In genomic region chr14:39060818-39061437, GRCh38 we compare ENCODE assay signal across 11 cellular contexts. TPM values are rescaled to one million over a fixed set of nuclear protein-coding genes. Genes with fewer than 3 reads are reported as not detected.
DNase-seq lines count a peak whose midpoint lies in the region; ATAC-seq, FAIRE-seq and TF ChIP-seq lines count a peak whose summit lies in the region.
"Had no signal": no experiment of that assay in that cellular context is flagged by ENCODE, and none has a peak within 500 bp of the region (broad histone marks: within the 10 kb centered on the region; RNA-seq: fewer than 3 reads in every experiment).

No MANE protein-coding gene starts in this region.

- H3K27me3 ChIP-seq in ovary: no peaks in the 10 kb centered on the region
- H3K27me3 ChIP-seq in prostate gland (replicated peaks; ENCODE audit: insufficient read depth): no peaks in the 10 kb centered on the region

- H3K4me3 Mint-ChIP-seq in IgD-negative memory B cell: no peak overlapping the region
- H3K4me3 Mint-ChIP-seq: activated naive CD8-positive, alpha-beta T cell treated with anti-CD3 and anti-CD28 coated beads, Interleukin-2, amount 50 U/mL, for 24 hours had no signal

- H3K27me3 Mint-ChIP-seq in IgD-negative memory B cell: no peaks in the 10 kb centered on the region
- H3K27me3 Mint-ChIP-seq: activated naive CD8-positive, alpha-beta T cell treated with anti-CD3 and anti-CD28 coated beads, Interleukin-2, amount 50 U/mL, for 24 hours had no signal

- 90 to 97% (median 97%) methylated on average over 4 of the region's 4 CpGs for WGBS in ovary, 3 donors
- 88% methylated on average over 4 of the region's 4 CpGs for WGBS in prostate gland

- peaks cover 11 to 23% (median 19%) of the 10 kb centered on the region in 3 donors for H3K4me1 Mint-ChIP-seq in IgD-negative memory B cell
- H3K4me1 Mint-ChIP-seq: activated naive CD8-positive, alpha-beta T cell treated with anti-CD3 and anti-CD28 coated beads, Interleukin-2, amount 50 U/mL, for 24 hours had no signal

- TF ChIP-seq CTCF in ovary (IDR thresholded peaks at IDR 0.05) (no peak), prostate gland (IDR thresholded peaks at IDR 0.05) (no peak)

- H3K27ac Mint-ChIP-seq in IgD-negative memory B cell: peak overlapping the region in 2 of 3 donors; percentile 48 to 50
- H3K27ac Mint-ChIP-seq: activated naive CD8-positive, alpha-beta T cell treated with anti-CD3 and anti-CD28 coated beads, Interleukin-2, amount 50 U/mL, for 24 hours had no signal

- H3K4me3 ChIP-seq in ovary: no peak overlapping the region
- no peak overlapping the region for H3K4me3 ChIP-seq in prostate gland

- ATAC-seq in GM19324 (IDR thresholded peaks at IDR 0.05; ENCODE audit: low FRiP score, unreplicated experiment) (peak; percentile 96), HG02852 (IDR thresholded peaks at IDR 0.05; ENCODE audit: unreplicated experiment) (peak; percentile 97)
- ATAC-seq: activated naive CD8-positive, alpha-beta T cell treated with anti-CD3 and anti-CD28 coated beads, Interleukin-2, amount 50 U/mL, for 24 hours had no signal

- H3K4me1 ChIP-seq in ovary (ENCODE audit: insufficient read depth) (no peaks in the 10 kb centered on the region), prostate gland (replicated peaks) (no peaks in the 10 kb centered on the region)

- H3K27ac ChIP-seq in ovary (no peak overlapping the region), prostate gland (no peak overlapping the region)

- peaks cover 0 to 11% of the 10 kb centered on the region in 2 donors for H3K9me3 ChIP-seq in ovary
- H3K9me3 ChIP-seq in prostate gland: no peaks in the 10 kb centered on the region

- peak; percentile 41 for FAIRE-seq in A204.1 (lab: Jason Lieb, UNC)
- FAIRE-seq: endothelial cell of umbilical vein, keratinocyte had no signal

- DNase-seq in ovary (no peak), head of caudate nucleus (no peak), iPS-NIHi7 (ENCODE audit: extremely low spot score) (no peak), prostate gland (ENCODE audit: low spot score) (no peak)
- DNase-seq: activated naive CD8-positive, alpha-beta T cell treated with anti-CD3 and anti-CD28 coated beads, Interleukin-2, amount 50 U/mL, for 24 hours had no signal

- H3K36me3 Mint-ChIP-seq in IgD-negative memory B cell: peaks cover 24% of the 10 kb centered on the region

- H3K36me3 ChIP-seq in ovary: no peaks in the 10 kb centered on the region
- peaks cover 0 to 3% of the 10 kb centered on the region in 2 donors for H3K36me3 ChIP-seq in prostate gland

- TF ChIP-seq POLR2A in ovary (IDR thresholded peaks at IDR 0.05) (no peak), prostate gland (IDR thresholded peaks at IDR 0.05) (no peak)

- intact Hi-C loops in ovary (cut with DNase I): no loop called here
- intact Hi-C loops in head of caudate nucleus (cut with DNase I): no loop called here
- intact Hi-C loops in prostate gland (cut with DNase I): no loop called here

- no peak for TF ChIP-seq EP300 in ovary (IDR thresholded peaks at IDR 0.05)

- H3K9me3 Mint-ChIP-seq in IgD-negative memory B cell: peaks cover 0 to 4% (median 3%) of the 10 kb centered on the region in 3 donors

RNA-seq across cellular contexts. Expression of gene SEC23A, which starts 42.1 kb away (rescaled TPM):
- 23.0 TPM for polyA plus RNA-seq in IgD-negative memory B cell
- total RNA-seq in ovary: 10 to 100 TPM; 52.9 to 93.2 (median 87.3) TPM
- 10 to 100 TPM; 28.5 to 49.9 TPM for polyA plus RNA-seq in ovary
- 100 to 1,000 TPM in 1 of 2 donors, 10 to 100 TPM in 1; 54.7 to 102 TPM for total RNA-seq in prostate gland

RNA-seq across cellular contexts. Expression of gene GEMIN2, which starts 53.2 kb away (rescaled TPM):
- polyA plus RNA-seq in IgD-negative memory B cell: 17.1 TPM
- 10 to 100 TPM in 5 of 7 donors, 1 to 10 TPM in 2; 8.8 to 19.8 (median 15.5) TPM for total RNA-seq in ovary
- polyA plus RNA-seq in ovary: 10 to 100 TPM in 1 of 2 donors, 1 to 10 TPM in 1; 8.2 to 13.1 TPM
- total RNA-seq in prostate gland: 10 to 100 TPM; 13.2 to 22.3 TPM
